Comparison of ENCODE assay signal across 8 cellular contexts in the genomic region with DNA sequence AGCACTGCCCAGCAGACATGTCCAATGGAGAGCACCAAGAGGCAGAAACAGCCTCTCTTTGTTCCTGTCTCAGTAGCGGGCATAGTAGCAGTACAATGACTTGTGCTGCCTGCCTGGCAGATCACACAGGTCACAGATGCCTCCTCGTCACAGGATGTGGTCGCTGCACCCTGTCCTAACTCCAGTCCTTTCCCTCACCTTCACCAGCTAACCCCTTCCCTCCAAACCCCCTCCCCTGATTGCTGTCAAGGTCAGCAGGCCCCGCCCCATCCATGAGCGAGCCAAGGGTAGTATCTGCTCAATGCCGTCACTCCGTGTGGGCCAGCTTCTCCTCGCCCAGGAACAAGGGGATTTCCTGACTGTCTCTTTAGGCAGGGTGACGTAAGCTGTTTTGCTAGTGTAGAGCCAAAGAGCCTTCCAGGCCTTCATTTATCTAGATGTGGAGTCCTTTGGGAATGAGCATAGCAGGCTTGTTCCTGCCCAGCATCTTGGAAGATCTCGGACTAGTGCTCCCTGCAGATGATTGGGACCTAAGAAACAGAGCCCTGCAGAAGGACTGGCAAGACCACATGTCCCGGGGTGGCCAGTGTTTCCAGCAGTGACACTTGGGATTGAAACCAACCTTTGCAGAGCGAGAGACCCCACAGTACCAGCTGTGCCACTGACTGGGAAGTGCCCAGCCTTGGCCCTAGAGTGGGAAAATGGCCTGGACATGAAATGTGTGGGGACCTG.
DNase-seq lines count a peak whose midpoint lies in the region; ATAC-seq and TF ChIP-seq lines count a peak whose summit lies in the region.

No MANE protein-coding gene starts in this region.

- H3K4me3 Mint-ChIP-seq in chondrocyte (ENCODE audit: unreplicated experiment): no peak overlapping the region

- H3K27ac Mint-ChIP-seq in chondrocyte (ENCODE audit: unreplicated experiment): no peak overlapping the region

- H3K36me3 Mint-ChIP-seq in chondrocyte (ENCODE audit: low read depth): no peaks in the 10 kb centered on the region

- ATAC-seq in HG02852 (IDR thresholded peaks at IDR 0.05; ENCODE audit: unreplicated experiment): no peak

- 38 to 40% methylated on average over 12 of the region's 12 CpGs for WGBS in sigmoid colon, 2 donors

- H3K27me3 ChIP-seq in sigmoid colon: no peaks in the 10 kb centered on the region

- H3K9me3 ChIP-seq in sigmoid colon: no peaks in the 10 kb centered on the region

- H3K4me1 Mint-ChIP-seq in chondrocyte (ENCODE audit: low read depth): peaks cover 30% of the 10 kb centered on the region

- peaks cover 5 to 31% (median 26%) of the 10 kb centered on the region in 4 donors for H3K4me1 ChIP-seq in sigmoid colon

- intact Hi-C loops in sigmoid colon (cut with DNase I): loop anchor here (10.0 kb wide), 1 partner anchor 132 kb away; no protein-coding TSS in a partner anchor

- DNase-seq in COLO829 (ENCODE audit: low spot score): peak; percentile 49
- DNase-seq in MV-4-11 (lab: John Stamatoyannopoulos, UW): peak; percentile 40
- peak; percentile 55 for DNase-seq in activated T-cell treated with anti-CD3 and anti-CD28 coated beads for 1 hour (ENCODE audit: low read depth)
- peak; percentile 17 for DNase-seq in fibroblast of gingiva (ENCODE audit: low read depth)
- DNase-seq in sigmoid colon: peak; percentile 77
- no peak for DNase-seq in chondrocyte (ENCODE audit: low spot score)
- no peak for DNase-seq in NCI-H226

- TF ChIP-seq EP300 in sigmoid colon (IDR thresholded peaks at IDR 0.05): no peak

- TF ChIP-seq CTCF in sigmoid colon (IDR thresholded peaks at IDR 0.05): no peak
- no peak for TF ChIP-seq CTCF in chondrocyte (IDR thresholded peaks at IDR 0.05)

- no peak for TF ChIP-seq POLR2A in sigmoid colon (IDR thresholded peaks at IDR 0.05)

- no peaks in the 10 kb centered on the region for H3K9me3 Mint-ChIP-seq in chondrocyte (ENCODE audit: low read depth)

- H3K4me3 ChIP-seq in sigmoid colon: no peak overlapping the region

- peak overlapping the region; percentile 8 to 31 (median 16) for H3K27ac ChIP-seq in sigmoid colon

- H3K27me3 Mint-ChIP-seq in chondrocyte (ENCODE audit: low read depth): peaks cover 49% of the 10 kb centered on the region

- H3K36me3 ChIP-seq in sigmoid colon: no peaks in the 10 kb centered on the region

Comparison
In these comparisons a context has a peak if more than half of its experiments do, and no peak if none do; other contexts are left out.
1. DNase-seq: peak in COLO829 (single experiment), MV-4-11 (single experiment), activated T-cell treated with anti-CD3 and anti-CD28 coated beads for 1 hour (single experiment), fibroblast of gingiva (single experiment) and sigmoid colon (single experiment); none in chondrocyte (single experiment) and NCI-H226 (single experiment).